ENCODE assay signal across 9 cellular contexts in genomic region chr22:42324991-42325710, GRCh38.
A peak's percentile ranks its signal among the peaks of the same experiment; 100 is the strongest.
DNase-seq lines count a peak whose midpoint lies in the region; ATAC-seq and TF ChIP-seq lines count a peak whose summit lies in the region.
"Had no signal": no experiment of that assay in that cellular context is flagged by ENCODE, and none has a peak within 500 bp of the region (broad histone marks: within the 10 kb centered on the region; RNA-seq: fewer than 3 reads in every experiment).

No MANE protein-coding gene starts in this region.

- H3K9me3 Mint-ChIP-seq in central memory CD8-positive, alpha-beta T cell, result no peaks in the 10 kb centered on the region

- peak; percentile 34 for ATAC-seq in central memory CD8-positive, alpha-beta T cell (replicated peaks; ENCODE audit: extremely low read depth, poor library complexity, severe bottlenecking)
- ATAC-seq in GM19351 (IDR thresholded peaks at IDR 0.05; ENCODE audit: unreplicated experiment) (no peak), GM18873 (IDR thresholded peaks at IDR 0.05; ENCODE audit: low FRiP score, unreplicated experiment) (no peak), SK-N-SH treated with all-trans-retinoic acid at 6 μM for 48 hours (no peak)

- peak overlapping the region; percentile 95 for H3K27ac Mint-ChIP-seq in central memory CD8-positive, alpha-beta T cell (ENCODE audit: low read depth)
- H3K27ac Mint-ChIP-seq: activated CD4-positive, alpha-beta memory T cell treated with anti-CD3 and anti-CD28 coated beads, Interleukin-2, amount 10 ng/mL, durations not matched to agents 7 days and 5 days had no signal

- H3K4me1 Mint-ChIP-seq in central memory CD8-positive, alpha-beta T cell, result peaks cover 46% of the 10 kb centered on the region

- peaks cover 23% of the 10 kb centered on the region for H3K36me3 Mint-ChIP-seq in central memory CD8-positive, alpha-beta T cell (ENCODE audit: insufficient read depth)

- DNase-seq in stimulated activated CD4-positive, alpha-beta T cell treated with anti-CD3 and anti-CD28 coated beads, Interleukin-4, amount 100 ng/mL, for 1 hour, result peak; percentile 16
- DNase-seq in stimulated activated CD4-positive, alpha-beta T cell treated with anti-CD3 and anti-CD28 coated beads, Interleukin-2, amount 100 ng/mL, for 48 hours, result no peak
- DNase-seq in NCI-H2029 (lab: John Stamatoyannopoulos, UW), result peak; percentile 59
- no peak for DNase-seq in central memory CD8-positive, alpha-beta T cell (ENCODE audit: low spot score in 2 of 2)
- DNase-seq: activated CD4-positive, alpha-beta memory T cell treated with anti-CD3 and anti-CD28 coated beads, Interleukin-2, amount 10 ng/mL, durations not matched to agents 7 days and 5 days; ovary had no signal

- H3K4me3 Mint-ChIP-seq in central memory CD8-positive, alpha-beta T cell, result peak overlapping the region; percentile 66
- H3K4me3 Mint-ChIP-seq: activated CD4-positive, alpha-beta memory T cell treated with anti-CD3 and anti-CD28 coated beads, Interleukin-2, amount 10 ng/mL, durations not matched to agents 7 days and 5 days had no signal

- no peaks in the 10 kb centered on the region for H3K27me3 Mint-ChIP-seq in central memory CD8-positive, alpha-beta T cell
- H3K27me3 Mint-ChIP-seq: activated CD4-positive, alpha-beta memory T cell treated with anti-CD3 and anti-CD28 coated beads, Interleukin-2, amount 10 ng/mL, durations not matched to agents 7 days and 5 days had no signal

TF ChIP-seq in SK-N-SH treated with all-trans-retinoic acid at 6 μM for 48 hours, 23 proteins besides CTCF, POLR2A, EP300 and RAD21:
- no peak for TF ChIP-seq TOX (CRISPR knock-in tag; IDR thresholded peaks at IDR 0.05; ENCODE audit: borderline replicate concordance)
- no peak for TF ChIP-seq CSDC2 (CRISPR knock-in tag; IDR thresholded peaks at IDR 0.05)
- TF ChIP-seq CREB5 (CRISPR knock-in tag; IDR thresholded peaks at IDR 0.05; ENCODE audit: low read depth), result no peak
- TF ChIP-seq ZFP3 (CRISPR knock-in tag; IDR thresholded peaks at IDR 0.05), result no peak
- no peak for TF ChIP-seq ZNF70 (CRISPR knock-in tag; IDR thresholded peaks at IDR 0.05)
- TF ChIP-seq BACH2 (CRISPR knock-in tag; IDR thresholded peaks at IDR 0.05; ENCODE audit: borderline replicate concordance), result no peak

Comparison
In these comparisons a context has a peak if more than half of its experiments do, and no peak if none do; other contexts are left out.
1. DNase-seq: peak in stimulated activated CD4-positive, alpha-beta T cell treated with anti-CD3 and anti-CD28 coated beads, Interleukin-4, amount 100 ng/mL, for 1 hour (single experiment) and NCI-H2029 (single experiment); none in stimulated activated CD4-positive, alpha-beta T cell treated with anti-CD3 and anti-CD28 coated beads, Interleukin-2, amount 100 ng/mL, for 48 hours (0 of 2) and central memory CD8-positive, alpha-beta T cell (0 of 2).